ENCODE assay signal across 10 cellular contexts in genomic region chr6:154352898-154353585, GRCh38. TPM values are rescaled to one million over a fixed set of nuclear protein-coding genes. Genes with fewer than 3 reads are reported as not detected.
DNase-seq lines count a peak whose midpoint lies in the region; ATAC-seq and TF ChIP-seq lines count a peak whose summit lies in the region.
"Had no signal": no experiment of that assay in that cellular context is flagged by ENCODE, and none has a peak within 500 bp of the region (broad histone marks: within the 10 kb centered on the region; RNA-seq: fewer than 3 reads in every experiment).

No MANE protein-coding gene starts in this region.

- H3K36me3 ChIP-seq in transverse colon (no peaks in the 10 kb centered on the region), OCI-LY7 (ENCODE audit: insufficient read depth, low read length) (no peaks in the 10 kb centered on the region)

- no peaks in the 10 kb centered on the region for H3K9me2 ChIP-seq in OCI-LY7 (ENCODE audit: insufficient read depth, low read length)

- no peak overlapping the region for H2AFZ ChIP-seq in OCI-LY7 (ENCODE audit: low read length)

- peaks cover 0 to 7% (median 0%) of the 10 kb centered on the region in 7 donors for H3K9me3 Mint-ChIP-seq in CD14-positive monocyte
- H3K9me3 Mint-ChIP-seq in activated naive CD8-positive, alpha-beta T cell treated with anti-CD3 and anti-CD28 coated beads, Interleukin-2, amount 50 U/mL, for 24 hours, result peaks cover 4% of the 10 kb centered on the region

- no peaks in the 10 kb centered on the region for H3K27me3 Mint-ChIP-seq in CD14-positive monocyte (ENCODE audit: low read depth in 3 of 3)
- H3K27me3 Mint-ChIP-seq in activated naive CD8-positive, alpha-beta T cell treated with anti-CD3 and anti-CD28 coated beads, Interleukin-2, amount 50 U/mL, for 24 hours, result peaks cover 11% of the 10 kb centered on the region

- TF ChIP-seq CTCF in CD14-positive monocyte (IDR thresholded peaks at IDR 0.05) (no peak), transverse colon (IDR thresholded peaks at IDR 0.05) (no peak), OCI-LY7 (conservative IDR thresholded peaks at IDR 0.05; ENCODE audit: low read length) (no peak)

- H3K27ac Mint-ChIP-seq in CD14-positive monocyte, result peak overlapping the region; percentile 80 to 98 (median 92)
- peak overlapping the region; percentile 19 for H3K27ac Mint-ChIP-seq in activated naive CD8-positive, alpha-beta T cell treated with anti-CD3 and anti-CD28 coated beads, Interleukin-2, amount 50 U/mL, for 24 hours

- CTCF ChIA-PET in OCI-LY7 (lab: Charles Lee; ENCODE audit: unreplicated experiment), result no interaction called here

- 77 to 81% methylated on average over 9 to 15 of the region's 15 CpGs for WGBS in transverse colon (ENCODE audit: low coverage in 1 of 2), 2 donors

- peak overlapping the region; percentile 50 to 73 for H3K4me3 Mint-ChIP-seq in CD14-positive monocyte
- H3K4me3 Mint-ChIP-seq in activated naive CD8-positive, alpha-beta T cell treated with anti-CD3 and anti-CD28 coated beads, Interleukin-2, amount 50 U/mL, for 24 hours, result no peak overlapping the region

- no peak overlapping the region for H3K4me2 ChIP-seq in OCI-LY7 (ENCODE audit: low read length)

- H3K27ac ChIP-seq in transverse colon (no peak overlapping the region), OCI-LY7 (ENCODE audit: low read depth, low read length, poor library complexity, severe bottlenecking) (no peak overlapping the region)

- TF ChIP-seq POLR2A in erythroblast (IDR thresholded peaks at IDR 0.05; ENCODE audit: low read length) (no peak), transverse colon (IDR thresholded peaks at IDR 0.05) (no peak)

- no peak for DNase-seq in CD14-positive monocyte (ENCODE audit: low spot score)
- DNase-seq in activated naive CD8-positive, alpha-beta T cell treated with anti-CD3 and anti-CD28 coated beads, Interleukin-2, amount 50 U/mL, for 24 hours, result peak; percentile 28
- DNase-seq in dedifferentiated amniotic fluid mesenchymal stem cell (ENCODE audit: extremely low spot score), result no peak
- no peak for DNase-seq in erythroblast (lab: John Stamatoyannopoulos, UW)
- DNase-seq in transverse colon, result no peak
- no peak for DNase-seq in OCI-LY7 (ENCODE audit: low spot score)
- DNase-seq: DMS53, MM.1S had no signal

- H4K20me1 ChIP-seq in OCI-LY7 (ENCODE audit: insufficient read depth, low read length), result no peaks in the 10 kb centered on the region

- H3K36me3 Mint-ChIP-seq in CD14-positive monocyte, result peaks cover 6 to 23% of the 10 kb centered on the region in 2 donors
- no peaks in the 10 kb centered on the region for H3K36me3 Mint-ChIP-seq in activated naive CD8-positive, alpha-beta T cell treated with anti-CD3 and anti-CD28 coated beads, Interleukin-2, amount 50 U/mL, for 24 hours (ENCODE audit: low read depth)

- BruUV-seq in OCI-LY7 (replicated peaks; lab: Mats Ljungman, UMichigan), result no TSS peak

- intact Hi-C loops in CD14-positive monocyte (cut with micrococcal nuclease) (loop anchor here (5.0 to 10.0 kb wide), 2 partner anchors 201 to 218 kb away; no protein-coding TSS in a partner anchor), transverse colon (cut with DNase I; ENCODE audit: low total_unique reads) (no loop called here), OCI-LY7 (cut with micrococcal nuclease; ENCODE audit: unreplicated experiment) (no loop called here)

- ATAC-seq in GM19043 (IDR thresholded peaks at IDR 0.05; ENCODE audit: low read depth, unreplicated experiment) (peak; percentile 55), HG03025 (IDR thresholded peaks at IDR 0.05; ENCODE audit: low FRiP score, unreplicated experiment) (peak; percentile 57)
- peak; percentile 83 for ATAC-seq in activated naive CD8-positive, alpha-beta T cell treated with anti-CD3 and anti-CD28 coated beads, Interleukin-2, amount 50 U/mL, for 24 hours

- H3K4me1 ChIP-seq in transverse colon (no peaks in the 10 kb centered on the region), OCI-LY7 (ENCODE audit: insufficient read depth, low read length, poor library complexity, severe bottlenecking) (peaks cover 4% of the 10 kb centered on the region)

- no peaks in the 10 kb centered on the region for H3K79me2 ChIP-seq in OCI-LY7 (ENCODE audit: insufficient read depth, low read depth, low read length)

- TF ChIP-seq EP300 in transverse colon (IDR thresholded peaks at IDR 0.05; ENCODE audit: low read depth), result no peak

- POLR2A ChIA-PET in OCI-LY7 (lab: Charles Lee), result no interaction called here

- in situ Hi-C loops in transverse colon (cut with MboI; ENCODE audit: low pct_ligation_motif_present in 1 of 4, low pct_unique_long_range_greater_than_20kb in 1 of 4, low sequenced_read_pairs in 3 of 4), result loop anchor here in 1 of 4 donors (25.0 kb wide), 1 partner anchor 191 kb away; no protein-coding TSS in a partner anchor

- H3K4me3 ChIP-seq in transverse colon (no peak overlapping the region), OCI-LY7 (ENCODE audit: low read depth, low read length, poor library complexity, severe bottlenecking) (no peak overlapping the region)

- no peaks in the 10 kb centered on the region for H3K27me3 ChIP-seq in transverse colon

- peaks cover 69% of the 10 kb centered on the region for H3K4me1 Mint-ChIP-seq in CD14-positive monocyte
- H3K4me1 Mint-ChIP-seq in activated naive CD8-positive, alpha-beta T cell treated with anti-CD3 and anti-CD28 coated beads, Interleukin-2, amount 50 U/mL, for 24 hours, result peaks cover 56% of the 10 kb centered on the region

- H3K9me3 ChIP-seq in transverse colon (no peaks in the 10 kb centered on the region), OCI-LY7 (ENCODE audit: low read length) (no peaks in the 10 kb centered on the region)

RNA-seq across cellular contexts. Expression of gene IPCEF1, which starts 3.6 kb away (rescaled TPM):
- polyA plus RNA-seq in CD14-positive monocyte, result 10 to 100 TPM; 14.7 to 16.5 TPM
- 1 to 10 TPM in 3 of 4 donors, under 1 TPM in 1; 0.37 to 8.7 (median 3.8) TPM for total RNA-seq in transverse colon
- total RNA-seq in OCI-LY7 (2014; rRNA removed; shearing (Covaris generic)), result not detected in 2 replicates
- total RNA-seq in OCI-LY7 (2022), result not detected in 2 replicates

Comparison
In these comparisons a context has a peak if more than half of its experiments do, and no peak if none do; other contexts are left out.
1. intact Hi-C loops: an anchor here in CD14-positive monocyte (5.0 to 10.0 kb wide); none called in transverse colon and OCI-LY7.